Comparison of ENCODE assay signal across 10 cellular contexts in genomic region chr10:3091346-3091787, GRCh38. TPM values are rescaled to one million over a fixed set of nuclear protein-coding genes. Genes with fewer than 3 reads are reported as not detected.
DNase-seq lines count a peak whose midpoint lies in the region; ATAC-seq and TF ChIP-seq lines count a peak whose summit lies in the region.
"Had no signal": no experiment of that assay in that cellular context is flagged by ENCODE, and none has a peak within 500 bp of the region (broad histone marks: within the 10 kb centered on the region; RNA-seq: fewer than 3 reads in every experiment).

No MANE protein-coding gene starts in this region.

- H3K9me3 ChIP-seq in stomach smooth muscle (ENCODE audit: control insufficient read depth in 2 of 2, low read length in 2 of 2): no peaks in the 10 kb centered on the region

- no peak overlapping the region for H3K9ac ChIP-seq in stomach smooth muscle (ENCODE audit: low read length in 2 of 2)
- H3K9ac ChIP-seq: parathyroid adenoma had no signal

- no peaks in the 10 kb centered on the region for H3K9me3 Mint-ChIP-seq in activated T-cell treated with anti-CD3 and anti-CD28 coated beads, Interleukin-2, amount 50 U/mL, for 24 hours

- peak overlapping the region; percentile 38 for H3K4me3 Mint-ChIP-seq in activated T-cell treated with anti-CD3 and anti-CD28 coated beads, Interleukin-2, amount 50 U/mL, for 24 hours
- H3K4me3 Mint-ChIP-seq: CD14-positive monocyte had no signal

- peaks cover 35% of the 10 kb centered on the region for H3K4me1 ChIP-seq in stomach smooth muscle (ENCODE audit: control insufficient read depth, insufficient read depth, low read length)
- H3K4me1 ChIP-seq: parathyroid adenoma had no signal

- H3K27me3 Mint-ChIP-seq in activated T-cell treated with anti-CD3 and anti-CD28 coated beads, Interleukin-2, amount 50 U/mL, for 24 hours: no peaks in the 10 kb centered on the region

- peak overlapping the region; percentile 18 for H3K27ac ChIP-seq in stomach smooth muscle (ENCODE audit: low read length)
- H3K27ac ChIP-seq: parathyroid adenoma had no signal

- H3K27me3 ChIP-seq in stomach smooth muscle (ENCODE audit: control insufficient read depth in 1 of 2, insufficient read depth in 2 of 2, low read length in 2 of 2): no peaks in the 10 kb centered on the region

- peak overlapping the region; percentile 6 for H3K4me3 ChIP-seq in fibroblast of the aortic adventitia (ENCODE audit: low read depth, low read length)
- H3K4me3 ChIP-seq in stomach smooth muscle (ENCODE audit: low read length in 2 of 2): peak overlapping the region in 1 of 2 donors; percentile 40

- ATAC-seq in HG03442 (IDR thresholded peaks at IDR 0.05; ENCODE audit: unreplicated experiment): no peak

- TF ChIP-seq CTCF in fibroblast of the aortic adventitia (IDR thresholded peaks at IDR 0.05; ENCODE audit: insufficient read depth, low read length): no peak

- no peaks in the 10 kb centered on the region for H3K36me3 ChIP-seq in stomach smooth muscle (ENCODE audit: control insufficient read depth in 2 of 2, insufficient read depth in 2 of 2, low read length in 2 of 2)

- peak overlapping the region; percentile 87 for H3K27ac Mint-ChIP-seq in activated T-cell treated with anti-CD3 and anti-CD28 coated beads, Interleukin-2, amount 50 U/mL, for 24 hours

- DNase-seq in activated CD8-positive, alpha-beta memory T cell treated with anti-CD3 and anti-CD28 coated beads, Interleukin-2, amount 50 U/mL, for 48 hours: peak; percentile 65
- DNase-seq in activated CD8-positive, alpha-beta memory T cell treated with anti-CD3 and anti-CD28 coated beads, Interleukin-2, amount 50 U/mL, for 4 hours: no peak
- DNase-seq in activated T-cell treated with anti-CD3 and anti-CD28 coated beads, Interleukin-2, amount 50 U/mL, for 24 hours: peak; percentile 47
- DNase-seq in fibroblast of the aortic adventitia (ENCODE audit: low read depth): peak; percentile 90
- DNase-seq in hypothalamus (lab: John Stamatoyannopoulos, UW): no peak
- DNase-seq in NCI-H1930 (lab: John Stamatoyannopoulos, UW): no peak

- peaks cover 91% of the 10 kb centered on the region for H3K36me3 Mint-ChIP-seq in activated T-cell treated with anti-CD3 and anti-CD28 coated beads, Interleukin-2, amount 50 U/mL, for 24 hours (ENCODE audit: low read depth)

- peaks cover 78% of the 10 kb centered on the region for H3K4me1 Mint-ChIP-seq in activated T-cell treated with anti-CD3 and anti-CD28 coated beads, Interleukin-2, amount 50 U/mL, for 24 hours (ENCODE audit: low read depth)

RNA-seq across cellular contexts. Expression of gene PFKP, which starts 24.0 kb away (rescaled TPM):
- total RNA-seq in fibroblast of the aortic adventitia (ENCODE audit: low replicate concordance): 39.1 and 111 TPM in 2 replicates

Comparison
In these comparisons a context has a peak if more than half of its experiments do, and no peak if none do; other contexts are left out.
1. DNase-seq: peak in activated CD8-positive, alpha-beta memory T cell treated with anti-CD3 and anti-CD28 coated beads, Interleukin-2, amount 50 U/mL, for 48 hours (single experiment), activated T-cell treated with anti-CD3 and anti-CD28 coated beads, Interleukin-2, amount 50 U/mL, for 24 hours (single experiment) and fibroblast of the aortic adventitia (single experiment); none in activated CD8-positive, alpha-beta memory T cell treated with anti-CD3 and anti-CD28 coated beads, Interleukin-2, amount 50 U/mL, for 4 hours (single experiment), hypothalamus (0 of 51) and NCI-H1930 (0 of 2).